In the genomic region with DNA sequence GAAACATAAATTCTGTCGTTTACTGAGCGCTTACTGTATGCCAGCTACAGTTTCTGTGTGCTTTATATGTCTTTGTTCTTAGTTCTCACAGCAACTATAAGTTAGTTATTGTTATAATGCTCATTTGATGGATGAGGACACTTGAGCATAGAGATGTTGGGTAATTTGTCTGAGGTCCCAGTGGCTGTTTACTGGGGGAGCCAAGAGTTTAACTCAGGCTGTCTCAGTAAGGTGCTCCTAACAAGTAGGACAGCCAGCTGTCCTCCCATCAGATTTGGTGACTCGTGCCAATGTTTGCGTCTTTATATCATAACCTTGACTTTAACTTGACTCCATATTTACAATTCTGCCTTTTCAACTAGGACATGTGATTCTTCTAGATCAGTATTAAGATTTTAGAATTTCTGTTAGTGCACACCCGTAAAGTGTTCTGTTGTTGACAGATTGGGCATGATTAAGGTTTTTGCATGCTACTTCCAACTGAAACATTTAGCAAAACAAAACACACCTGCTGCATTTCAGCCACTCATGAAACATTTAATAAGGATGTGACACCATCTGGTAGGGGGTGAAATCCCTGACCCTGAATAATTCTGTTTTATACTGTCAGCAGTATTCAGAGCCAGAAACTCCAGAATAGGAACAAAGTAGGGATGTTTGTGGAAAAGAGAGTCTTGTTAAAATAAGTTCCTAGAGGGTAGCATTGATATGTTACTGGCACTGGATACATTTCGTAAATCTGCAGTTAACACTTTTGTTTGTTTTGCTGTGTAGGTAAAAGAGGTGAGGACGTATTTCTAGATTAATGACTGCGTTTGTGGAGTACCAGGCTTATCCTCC, we compare ENCODE assay signal across 9 cellular contexts. TPM values are rescaled to one million over a fixed set of nuclear protein-coding genes. Genes with fewer than 3 reads are reported as not detected.
DNase-seq lines count a peak whose midpoint lies in the region; ATAC-seq and TF ChIP-seq lines count a peak whose summit lies in the region.
"Had no signal": no experiment of that assay in that cellular context is flagged by ENCODE, and none has a peak within 500 bp of the region (broad histone marks: within the 10 kb centered on the region; RNA-seq: fewer than 3 reads in every experiment).

No MANE protein-coding gene starts in this region.

- no peak for TF ChIP-seq POLR2A in vagina (IDR thresholded peaks at IDR 0.05)

- peak overlapping the region in 1 of 2 donors; percentile 28 for H3K27ac Mint-ChIP-seq in natural killer cell
- H3K27ac Mint-ChIP-seq in natural killer cell treated with Interleukin-12 subunit alpha and Interleukin-12 subunit beta and Interleukin-15 and Interleukin-18, amount 100 ng/mL, for 72 hours = no peak overlapping the region

- peak overlapping the region; percentile 78 for H3K4me2 ChIP-seq in hepatocyte

- H3K79me2 ChIP-seq in hepatocyte = peaks cover 58% of the 10 kb centered on the region

- peaks cover 3% of the 10 kb centered on the region for H3K36me3 Mint-ChIP-seq in natural killer cell
- H3K36me3 Mint-ChIP-seq in natural killer cell treated with Interleukin-12 subunit alpha and Interleukin-12 subunit beta and Interleukin-15 and Interleukin-18, amount 100 ng/mL, for 72 hours = peaks cover 2% of the 10 kb centered on the region

- H2AFZ ChIP-seq in hepatocyte = no peak overlapping the region

- WGBS in hepatocyte (ENCODE audit: low lambda C conversion rate, missing lambda C conversion rate) = 60% methylated on average over 8 of the region's 8 CpGs

- H3K4me3 Mint-ChIP-seq in natural killer cell = peak overlapping the region; percentile 59
- no peak overlapping the region for H3K4me3 Mint-ChIP-seq in natural killer cell treated with Interleukin-12 subunit alpha and Interleukin-12 subunit beta and Interleukin-15 and Interleukin-18, amount 100 ng/mL, for 72 hours

- no peaks in the 10 kb centered on the region for H3K27me3 Mint-ChIP-seq in natural killer cell (ENCODE audit: low read depth in 2 of 2)
- no peaks in the 10 kb centered on the region for H3K27me3 Mint-ChIP-seq in natural killer cell treated with Interleukin-12 subunit alpha and Interleukin-12 subunit beta and Interleukin-15 and Interleukin-18, amount 100 ng/mL, for 72 hours

- H3K4me3 ChIP-seq in RWPE2 (ENCODE audit: severe bottlenecking) (peak overlapping the region; percentile 86), hepatocyte (peak overlapping the region; percentile 53), vagina (peak overlapping the region; percentile 78 to 97)

- no peaks in the 10 kb centered on the region for H3K9me2 ChIP-seq in hepatocyte (replicated peaks; ENCODE audit: insufficient read depth)

- TF ChIP-seq CTCF in natural killer cell (IDR thresholded peaks at IDR 0.05) = no peak
- no peak for TF ChIP-seq CTCF in RWPE2 (IDR thresholded peaks at IDR 0.05; ENCODE audit: poor library complexity, severe bottlenecking)
- TF ChIP-seq CTCF in hepatocyte (IDR thresholded peaks at IDR 0.05; ENCODE audit: poor library complexity) = no peak
- no peak for TF ChIP-seq CTCF in vagina (IDR thresholded peaks at IDR 0.05)

- H3K36me3 ChIP-seq in RWPE2 (ENCODE audit: low read depth) = peaks cover 52% of the 10 kb centered on the region
- H3K36me3 ChIP-seq in hepatocyte (replicated peaks; ENCODE audit: insufficient read depth, low read depth) = no peaks in the 10 kb centered on the region
- H3K36me3 ChIP-seq in vagina = no peaks in the 10 kb centered on the region

- H3K4me1 ChIP-seq in RWPE2 (ENCODE audit: insufficient read depth, poor library complexity, severe bottlenecking) = peaks cover 16% of the 10 kb centered on the region
- H3K4me1 ChIP-seq in hepatocyte (ENCODE audit: insufficient read depth) = peaks cover 20% of the 10 kb centered on the region
- peaks cover 29% of the 10 kb centered on the region for H3K4me1 ChIP-seq in vagina

- H3K9me3 ChIP-seq in RWPE2 (ENCODE audit: severe bottlenecking) (no peaks in the 10 kb centered on the region), hepatocyte (ENCODE audit: low read depth) (no peaks in the 10 kb centered on the region), vagina (no peaks in the 10 kb centered on the region)

- H3K27me3 ChIP-seq in RWPE2 (ENCODE audit: insufficient read depth, poor library complexity, severe bottlenecking) (no peaks in the 10 kb centered on the region), hepatocyte (no peaks in the 10 kb centered on the region), vagina (no peaks in the 10 kb centered on the region)

- H3K4me1 Mint-ChIP-seq in natural killer cell = peaks cover 27 to 31% of the 10 kb centered on the region in 2 donors
- peaks cover 17 to 24% of the 10 kb centered on the region in 2 donors for H3K4me1 Mint-ChIP-seq in natural killer cell treated with Interleukin-12 subunit alpha and Interleukin-12 subunit beta and Interleukin-15 and Interleukin-18, amount 100 ng/mL, for 72 hours (ENCODE audit: low read depth in 2 of 2)

- H3K27ac ChIP-seq in RWPE2 (ENCODE audit: poor library complexity, severe bottlenecking) = peak overlapping the region; percentile 52
- H3K27ac ChIP-seq in hepatocyte = peak overlapping the region; percentile 76
- H3K27ac ChIP-seq in vagina = peak overlapping the region; percentile 87

- no peak for ATAC-seq in natural killer cell
- no peak for ATAC-seq in natural killer cell treated with Interleukin-12 subunit alpha and Interleukin-12 subunit beta and Interleukin-15 and Interleukin-18, amount 100 ng/mL, for 72 hours
- no peak for ATAC-seq in RWPE2 (ENCODE audit: low read depth)
- ATAC-seq in GM19395 (IDR thresholded peaks at IDR 0.05; ENCODE audit: unreplicated experiment) = no peak
- ATAC-seq in GM18868 (IDR thresholded peaks at IDR 0.05; ENCODE audit: unreplicated experiment) = no peak

- DNase-seq in natural killer cell = no peak
- no peak for DNase-seq in natural killer cell treated with Interleukin-12 subunit alpha and Interleukin-12 subunit beta and Interleukin-15 and Interleukin-18, amount 100 ng/mL, for 72 hours (ENCODE audit: low spot score)
- DNase-seq in RWPE2 (ENCODE audit: low spot score) = no peak
- no peak for DNase-seq in hepatocyte (ENCODE audit: low spot score)
- DNase-seq in vagina (ENCODE audit: extremely low spot score in 2 of 2) = no peak
- DNase-seq in NCI-H146 treated with DMSO at 0.1 percent for 48 hours (lab: John Stamatoyannopoulos, UW; ENCODE audit: unreplicated experiment) = no peak
- DNase-seq: activated CD4-positive, alpha-beta T cell treated with anti-CD3 and anti-CD28 coated beads for 4 hours had no signal

- no peaks in the 10 kb centered on the region for H4K20me1 ChIP-seq in hepatocyte (ENCODE audit: insufficient read depth, poor library complexity, severe bottlenecking)

- intact Hi-C loops in natural killer cell (cut with micrococcal nuclease) = loop anchor here (2.0 kb wide), 1 partner anchor 92 kb away; no protein-coding TSS in a partner anchor
- intact Hi-C loops in vagina (cut with DNase I) = no loop called here

- no peaks in the 10 kb centered on the region for H3K9me3 Mint-ChIP-seq in natural killer cell
- no peaks in the 10 kb centered on the region for H3K9me3 Mint-ChIP-seq in natural killer cell treated with Interleukin-12 subunit alpha and Interleukin-12 subunit beta and Interleukin-15 and Interleukin-18, amount 100 ng/mL, for 72 hours

RNA-seq across cellular contexts. Expression of a gene that starts 1.9 kb away (rescaled TPM):
- total RNA-seq in natural killer cell = 10 to 100 TPM; 21.4 to 32.8 (median 24.7) TPM
- total RNA-seq in natural killer cell treated with Interleukin-12 subunit alpha and Interleukin-12 subunit beta and Interleukin-15 and Interleukin-18, amount 100 ng/mL, for 72 hours = 10 to 100 TPM; 43.8 to 49.6 TPM
- total RNA-seq in hepatocyte = 84.4 and 124 TPM in 2 replicates
- polyA plus RNA-seq in hepatocyte = 160 and 187 TPM in 2 replicates
- total RNA-seq in vagina = 146 TPM

RNA-seq across cellular contexts. Expression of a gene that starts 40.7 kb away (rescaled TPM):
- total RNA-seq in natural killer cell (10 to 100 TPM; 50.4 to 79.7 (median 58.5) TPM), hepatocyte (49.2 and 53.8 TPM in 2 replicates), vagina (24.8 TPM)
- total RNA-seq in natural killer cell treated with Interleukin-12 subunit alpha and Interleukin-12 subunit beta and Interleukin-15 and Interleukin-18, amount 100 ng/mL, for 72 hours = 10 to 100 TPM; 20.2 to 34.1 TPM
- 36.2 and 38.2 TPM in 2 replicates for polyA plus RNA-seq in hepatocyte

RNA-seq across cellular contexts. Expression of a gene that starts 40.9 kb away (rescaled TPM):
- total RNA-seq in natural killer cell (10 to 100 TPM; 11.3 to 13.1 (median 11.5) TPM), hepatocyte (8.1 and 9.4 TPM in 2 replicates), vagina (2.7 TPM)
- 1 to 10 TPM; 5.7 to 6.4 TPM for total RNA-seq in natural killer cell treated with Interleukin-12 subunit alpha and Interleukin-12 subunit beta and Interleukin-15 and Interleukin-18, amount 100 ng/mL, for 72 hours
- polyA plus RNA-seq in hepatocyte = 6.4 and 10.2 TPM in 2 replicates
